8 cellular contexts compared by ENCODE assay signal in genomic region chr12:79886917-79887519, GRCh38. TPM values are rescaled to one million over a fixed set of nuclear protein-coding genes. Genes with fewer than 3 reads are reported as not detected.
DNase-seq lines count a peak whose midpoint lies in the region; ATAC-seq and TF ChIP-seq lines count a peak whose summit lies in the region.

No MANE protein-coding gene starts in this region.

- H3K4me3 ChIP-seq in prostate gland = no peak overlapping the region

- TF ChIP-seq CTCF in prostate gland (IDR thresholded peaks at IDR 0.05) = peak in 3 of 4 experiments; percentile 29 to 46 (median 46)

- no peaks in the 10 kb centered on the region for H3K36me3 ChIP-seq in prostate gland

- intact Hi-C loops in prostate gland (cut with DNase I) = no loop called here

- peak; percentile 83 for ATAC-seq in GM21367 (IDR thresholded peaks at IDR 0.05; ENCODE audit: unreplicated experiment)
- no peak for ATAC-seq in HG02970 (IDR thresholded peaks at IDR 0.05; ENCODE audit: low FRiP score, unreplicated experiment)

- WGBS in prostate gland = 62% methylated on average over 3 of the region's 3 CpGs

- DNase-seq in EH (ENCODE audit: low read depth) (peak; percentile 67), LHCN-M2 (ENCODE audit: low read depth) (peak; percentile 49), SK-N-DZ (ENCODE audit: low spot score) (peak; percentile 51), fibroblast of the conjunctiva (ENCODE audit: low read depth) (peak; percentile 44), prostate gland (ENCODE audit: low spot score) (no peak)
- DNase-seq in activated CD4-positive, alpha-beta T cell treated with anti-CD3 and anti-CD28 coated beads for 48 hours = no peak

- no peak overlapping the region for H3K27ac ChIP-seq in prostate gland

- no peak for TF ChIP-seq POLR2A in prostate gland (IDR thresholded peaks at IDR 0.05)

- no peaks in the 10 kb centered on the region for H3K9me3 ChIP-seq in prostate gland

- peaks cover 9% of the 10 kb centered on the region for H3K4me1 ChIP-seq in prostate gland (replicated peaks)

- no peaks in the 10 kb centered on the region for H3K27me3 ChIP-seq in prostate gland (replicated peaks; ENCODE audit: insufficient read depth)

RNA-seq across cellular contexts. Expression of gene PPP1R12A, which starts 47.9 kb away (rescaled TPM):
- total RNA-seq in LHCN-M2 (2014; rRNA removed) (57.7 and 80.3 TPM in 2 replicates), prostate gland (10 to 100 TPM; 68.7 to 86.9 TPM)
- polyA plus RNA-seq in LHCN-M2 (2012) = 24.0 TPM
- 26.4 and 29.8 TPM in 2 replicates for polyA plus RNA-seq in SK-N-DZ (2014; cell fraction: cytosol; rRNA removed)
- polyA plus RNA-seq in SK-N-DZ (2014; cell fraction: nucleus; rRNA removed) = 35.5 and 39.0 TPM in 2 replicates

Comparison
In these comparisons a context has a peak if more than half of its experiments do, and no peak if none do; other contexts are left out.
1. DNase-seq: peak in EH (single experiment), LHCN-M2 (single experiment), SK-N-DZ (single experiment) and fibroblast of the conjunctiva (single experiment); none in prostate gland (single experiment) and activated CD4-positive, alpha-beta T cell treated with anti-CD3 and anti-CD28 coated beads for 48 hours (single experiment).